In genomic region chr6:35948725-35949124, GRCh38 we compare ENCODE assay signal across 10 cellular contexts. TPM values are rescaled to one million over a fixed set of nuclear protein-coding genes. Genes with fewer than 3 reads are reported as not detected.
A peak's percentile ranks its signal among the peaks of the same experiment; 100 is the strongest.
DNase-seq lines count a peak whose midpoint lies in the region; ATAC-seq, FAIRE-seq and TF ChIP-seq lines count a peak whose summit lies in the region.
"Had no signal": no experiment of that assay in that cellular context is flagged by ENCODE, and none has a peak within 500 bp of the region (broad histone marks: within the 10 kb centered on the region; RNA-seq: fewer than 3 reads in every experiment).

No MANE protein-coding gene starts in this region.

- no peak overlapping the region for H3K4me3 ChIP-seq in choroid plexus epithelial cell (ENCODE audit: low read depth, low read length)

- no peak for FAIRE-seq in GM12892 (lab: Jason Lieb, UNC)

- DNase-seq in NCI-H748 (lab: John Stamatoyannopoulos, UW; ENCODE audit: unreplicated experiment) (peak; percentile 9), NCI-H748 treated with DMSO at 0.1 percent for 48 hours (lab: John Stamatoyannopoulos, UW) (no peak), NCI-H82 treated with DMSO at 0.1 percent for 48 hours (lab: John Stamatoyannopoulos, UW; ENCODE audit: unreplicated experiment) (peak; percentile 70), choroid plexus epithelial cell (ENCODE audit: low read depth) (peak; percentile 60), renal cortical epithelial cell (ENCODE audit: low read depth) (peak; percentile 28), GM12892 (ENCODE audit: insufficient read length) (no peak), COLO668 (lab: John Stamatoyannopoulos, UW; ENCODE audit: unreplicated experiment) (no peak)
- DNase-seq: activated gamma-delta T cell treated with Interleukin-2 at 50 U/mL for 16 hours, occipital lobe had no signal

- TF ChIP-seq CTCF in choroid plexus epithelial cell (conservative IDR thresholded peaks at IDR 0.05; ENCODE audit: low read depth, low read length): peak; percentile 69

- ATAC-seq in HG03196 (IDR thresholded peaks at IDR 0.05; ENCODE audit: unreplicated experiment): no peak

- TF ChIP-seq POLR2A in GM12892 (IDR thresholded peaks at IDR 0.05; ENCODE audit: low read depth, low read length): no peak

RNA-seq across cellular contexts. Expression of gene SRPK1, which starts 27.8 kb away (rescaled TPM):
- 104 and 134 TPM in 2 replicates for total RNA-seq in renal cortical epithelial cell
- polyA plus RNA-seq in GM12892 (2012; ENCODE audit: missing spikeins): 49.8 TPM

Comparison
In these comparisons a context has a peak if more than half of its experiments do, and no peak if none do; other contexts are left out.
1. DNase-seq: peak in NCI-H748 (single experiment), NCI-H82 treated with DMSO at 0.1 percent for 48 hours (single experiment), choroid plexus epithelial cell (single experiment) and renal cortical epithelial cell (single experiment); none in NCI-H748 treated with DMSO at 0.1 percent for 48 hours (single experiment), GM12892 (single experiment) and COLO668 (single experiment).